ENCODE assay signal across 11 cellular contexts in genomic region chrX:150155396-150156048, GRCh38.
A peak's percentile ranks its signal among the peaks of the same experiment; 100 is the strongest.
DNase-seq lines count a peak whose midpoint lies in the region; TF ChIP-seq lines count a peak whose summit lies in the region.
"Had no signal": no experiment of that assay in that cellular context is flagged by ENCODE, and none has a peak within 500 bp of the region (broad histone marks: within the 10 kb centered on the region; RNA-seq: fewer than 3 reads in every experiment).

No MANE protein-coding gene starts in this region.

- peak; percentile 32 for DNase-seq in DMS153 (lab: John Stamatoyannopoulos, UW)
- peak; percentile 26 for DNase-seq in LoVo (ENCODE audit: low spot score)
- peak; percentile 34 for DNase-seq in choroid plexus epithelial cell (ENCODE audit: low read depth)
- peak; percentile 48 to 56 for DNase-seq in lung microvascular endothelial cell (ENCODE audit: low read depth in 2 of 2)
- DNase-seq in MV-4-11 (lab: John Stamatoyannopoulos, UW), result no peak
- no peak for DNase-seq in activated gamma-delta T cell (lab: John Stamatoyannopoulos, UW)
- no peak for DNase-seq in stimulated activated CD4-positive, alpha-beta T cell treated with anti-CD3 and anti-CD28 coated beads, Interleukin-4, amount 100 ng/mL, for 24 hours
- DNase-seq in epidermal melanocyte (ENCODE audit: insufficient read length, low spot score), result no peak
- DNase-seq: activated CD8-positive, alpha-beta memory T cell treated with anti-CD3 and anti-CD28 coated beads, Interleukin-2, amount 10 ng/mL, durations not matched to agents 7 days and 5 days; DND-41; NCI-H2081 had no signal

- no peak for TF ChIP-seq CTCF in choroid plexus epithelial cell (conservative IDR thresholded peaks at IDR 0.05; ENCODE audit: low read depth, low read length)

- H3K4me3 ChIP-seq in choroid plexus epithelial cell (ENCODE audit: low read depth, low read length), result no peak overlapping the region

Comparison
In these comparisons a context has a peak if more than half of its experiments do, and no peak if none do; other contexts are left out.
1. DNase-seq: peak in DMS153 (single experiment), LoVo (single experiment), choroid plexus epithelial cell (single experiment) and lung microvascular endothelial cell (2 of 2); none in MV-4-11 (single experiment), activated gamma-delta T cell (single experiment), stimulated activated CD4-positive, alpha-beta T cell treated with anti-CD3 and anti-CD28 coated beads, Interleukin-4, amount 100 ng/mL, for 24 hours (single experiment) and epidermal melanocyte (single experiment).